ENCODE assay signal across 8 cellular contexts in the genomic region with DNA sequence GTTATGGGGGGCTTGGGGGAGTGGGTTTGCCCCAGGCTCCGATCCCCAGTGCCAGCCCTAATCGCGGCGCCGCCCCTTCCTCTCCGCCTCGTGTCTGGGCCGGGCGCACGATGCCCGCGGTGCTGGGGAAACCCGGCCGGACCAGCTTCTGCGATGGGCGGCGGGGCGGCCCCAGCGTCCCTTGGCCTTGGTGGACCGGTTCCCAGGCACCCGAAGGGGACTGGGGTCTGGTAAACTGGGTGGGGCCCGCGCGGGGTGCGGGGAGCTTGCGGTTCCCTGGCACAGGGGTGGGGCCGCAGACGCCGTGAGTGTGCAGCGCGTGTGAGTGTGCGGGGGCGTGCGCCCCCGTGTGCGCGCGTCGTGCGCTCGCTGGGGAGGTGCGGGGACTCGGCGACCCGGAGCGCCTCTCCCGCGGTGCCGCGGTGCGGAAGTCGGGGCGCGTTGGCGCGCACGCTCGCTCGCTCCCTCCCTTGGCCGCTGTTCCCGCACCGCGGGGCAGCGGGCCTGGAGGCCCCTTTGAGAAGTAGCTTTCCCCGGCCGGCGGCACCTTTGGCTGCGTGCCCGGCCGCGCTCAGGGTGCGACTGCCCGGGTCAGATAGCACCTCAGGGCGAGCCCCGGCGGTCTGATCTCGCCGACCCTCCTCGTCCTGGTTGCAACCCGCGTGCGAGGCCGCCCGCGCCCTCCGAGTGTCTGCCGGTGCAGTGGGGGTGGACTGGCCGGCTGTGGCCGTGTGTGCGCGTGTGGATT. TPM values are rescaled to one million over a fixed set of nuclear protein-coding genes. Genes with fewer than 3 reads are reported as not detected.
A peak's percentile ranks its signal among the peaks of the same experiment; 100 is the strongest.
DNase-seq lines count a peak whose midpoint lies in the region; ATAC-seq and TF ChIP-seq lines count a peak whose summit lies in the region.

No MANE protein-coding gene starts in this region.

- no peak for TF ChIP-seq POLR2A in gastrocnemius medialis (IDR thresholded peaks at IDR 0.05)

- in situ Hi-C loops in gastrocnemius medialis (cut with MboI; ENCODE audit: low sequenced_read_pairs in 4 of 4): no loop called here

- H3K9me3 ChIP-seq in gastrocnemius medialis: no peaks in the 10 kb centered on the region

- H3K27ac Mint-ChIP-seq in T-helper 1 cell treated with Interleukin-12 subunit alpha and Interleukin-12 subunit beta and Interleukin-4 antibody, amounts not matched to agents 30 μg/mL and 1 μg/mL, for 36 hours: peak overlapping the region; percentile 78

- H3K4me3 ChIP-seq in GM08714 (ENCODE audit: low read length) (peak overlapping the region; percentile 65), gastrocnemius medialis (peak overlapping the region; percentile 88 to 98 (median 93))

- no peak for TF ChIP-seq CTCF in gastrocnemius medialis (IDR thresholded peaks at IDR 0.05 in 4 of 5, conservative IDR thresholded peaks at IDR 0.05 in 1 of 5)

- intact Hi-C loops in gastrocnemius medialis (cut with DNase I; ENCODE audit: low total_unique reads): loop anchor here (1.0 to 5.0 kb wide), 3 partner anchors 140 to 928 kb away; partner anchors contain the start of gene NUDT12

- peaks cover 2% of the 10 kb centered on the region for H3K36me3 Mint-ChIP-seq in T-helper 1 cell treated with Interleukin-12 subunit alpha and Interleukin-12 subunit beta and Interleukin-4 antibody, amounts not matched to agents 30 μg/mL and 1 μg/mL, for 36 hours (ENCODE audit: low read depth)

- no peaks in the 10 kb centered on the region for H3K9me3 Mint-ChIP-seq in T-helper 1 cell treated with Interleukin-12 subunit alpha and Interleukin-12 subunit beta and Interleukin-4 antibody, amounts not matched to agents 30 μg/mL and 1 μg/mL, for 36 hours

- DNase-seq in GOT3 (lab: John Stamatoyannopoulos, UW) (peak; percentile 56), Kasumi-1 (lab: John Stamatoyannopoulos, UW) (peak; percentile 58 to 68), amygdala (lab: John Stamatoyannopoulos, UW) (peak in 51 of 56 donors; percentile 8 to 86 (median 63)), hypothalamus (lab: John Stamatoyannopoulos, UW) (peak in 45 of 51 donors; percentile 33 to 91 (median 65)), gastrocnemius medialis (peak; percentile 8 to 32), GF-D8 (lab: John Stamatoyannopoulos, UW) (no peak)

- no peaks in the 10 kb centered on the region for H3K27me3 ChIP-seq in gastrocnemius medialis

- peak overlapping the region; percentile 94 for H3K4me3 Mint-ChIP-seq in T-helper 1 cell treated with Interleukin-12 subunit alpha and Interleukin-12 subunit beta and Interleukin-4 antibody, amounts not matched to agents 30 μg/mL and 1 μg/mL, for 36 hours

- peaks cover 24% of the 10 kb centered on the region for H3K27me3 Mint-ChIP-seq in T-helper 1 cell treated with Interleukin-12 subunit alpha and Interleukin-12 subunit beta and Interleukin-4 antibody, amounts not matched to agents 30 μg/mL and 1 μg/mL, for 36 hours (ENCODE audit: low read depth)

- ATAC-seq in gastrocnemius medialis: peak; percentile 50 to 59

- H3K36me3 ChIP-seq in gastrocnemius medialis: no peaks in the 10 kb centered on the region

- H3K4me1 ChIP-seq in gastrocnemius medialis: peaks cover 47% of the 10 kb centered on the region in 2 donors

- H3K27ac ChIP-seq in gastrocnemius medialis: peak overlapping the region; percentile 81 to 95 (median 92)

- peaks cover 25% of the 10 kb centered on the region for H3K4me1 Mint-ChIP-seq in T-helper 1 cell treated with Interleukin-12 subunit alpha and Interleukin-12 subunit beta and Interleukin-4 antibody, amounts not matched to agents 30 μg/mL and 1 μg/mL, for 36 hours (ENCODE audit: low read depth)

RNA-seq across cellular contexts. Expression of gene MACIR, which starts 0.6 kb away (rescaled TPM):
- total RNA-seq in gastrocnemius medialis: 10 to 100 TPM in 3 of 4 donors, 1 to 10 TPM in 1; 8.0 to 26.6 (median 21.7) TPM
